ENCODE assay signal across 27 cellular contexts in genomic region chr22:36406721-36407120, GRCh38. TPM values are rescaled to one million over a fixed set of nuclear protein-coding genes. Genes with fewer than 3 reads are reported as not detected.
DNase-seq lines count a peak whose midpoint lies in the region; ATAC-seq and TF ChIP-seq lines count a peak whose summit lies in the region.
"Had no signal": no experiment of that assay in that cellular context is flagged by ENCODE, and none has a peak within 500 bp of the region (broad histone marks: within the 10 kb centered on the region; RNA-seq: fewer than 3 reads in every experiment).

No MANE protein-coding gene starts in this region.

- intact Hi-C loops in activated CD4-positive, alpha-beta memory T cell treated with anti-CD3 and anti-CD28 coated beads for 36 hours (cut with micrococcal nuclease) = loop anchor here (5.0 kb wide), 1 partner anchor 46 kb away; no protein-coding TSS in a partner anchor

- H3K4me1 Mint-ChIP-seq in activated CD4-positive, alpha-beta memory T cell treated with anti-CD3 and anti-CD28 coated beads, Interleukin-2, amount 10 ng/mL, durations not matched to agents 7 days and 5 days = peaks cover 69% of the 10 kb centered on the region
- H3K4me1 Mint-ChIP-seq in activated CD4-positive, alpha-beta memory T cell treated with anti-CD3 and anti-CD28 coated beads for 36 hours (ENCODE audit: low read depth) = peaks cover 45% of the 10 kb centered on the region
- H3K4me1 Mint-ChIP-seq in immature natural killer cell (peaks cover 58 to 61% of the 10 kb centered on the region in 2 donors), WTC11 (peaks cover 16% of the 10 kb centered on the region)
- H3K4me1 Mint-ChIP-seq in stimulated activated naive B cell treated with anti-CD40 and anti-IgM and Interleukin-4, amounts not matched to agents 10 μg/mL and 1 μg/mL and 100 μg/mL, for 72 hours = peaks cover 30 to 61% of the 10 kb centered on the region in 2 donors

- no peaks in the 10 kb centered on the region for H3K36me3 ChIP-seq in OCI-LY1 (ENCODE audit: insufficient read depth, low read length)
- H3K36me3 ChIP-seq: cardiac muscle cell, HAP-1 had no signal

- peaks cover 7% of the 10 kb centered on the region for H3K36me3 Mint-ChIP-seq in activated CD4-positive, alpha-beta memory T cell treated with anti-CD3 and anti-CD28 coated beads, Interleukin-2, amount 10 ng/mL, durations not matched to agents 7 days and 5 days (ENCODE audit: low read depth)
- H3K36me3 Mint-ChIP-seq in activated CD4-positive, alpha-beta memory T cell treated with anti-CD3 and anti-CD28 coated beads for 36 hours = no peaks in the 10 kb centered on the region
- H3K36me3 Mint-ChIP-seq in immature natural killer cell (no peaks in the 10 kb centered on the region), WTC11 (no peaks in the 10 kb centered on the region)
- H3K36me3 Mint-ChIP-seq in stimulated activated naive B cell treated with anti-CD40 and anti-IgM and Interleukin-4, amounts not matched to agents 10 μg/mL and 1 μg/mL and 100 μg/mL, for 72 hours = no peaks in the 10 kb centered on the region

- peak overlapping the region; percentile 96 for H3K27ac ChIP-seq in OCI-LY1 (ENCODE audit: low read depth, low read length, poor library complexity, severe bottlenecking)
- H3K27ac ChIP-seq: C4-2B, cardiac muscle cell, epithelial cell of prostate, RWPE1 had no signal

- TF ChIP-seq CTCF in OCI-LY1 (IDR thresholded peaks at IDR 0.05; ENCODE audit: low read length) = no peak
- no peak for TF ChIP-seq CTCF in WTC11 (IDR thresholded peaks at IDR 0.05)

- peak overlapping the region; percentile 56; the same call in 1 of the 2 replicates for H3K9ac ChIP-seq in OCI-LY1 (ENCODE audit: low read length)

- H3F3A ChIP-seq in OCI-LY1 (ENCODE audit: insufficient read depth, low read length) = peaks cover 3% of the 10 kb centered on the region; the same call in 1 of the 2 replicates

- DNase-seq in activated CD4-positive, alpha-beta memory T cell treated with anti-CD3 and anti-CD28 coated beads, Interleukin-2, amount 10 ng/mL, durations not matched to agents 7 days and 5 days = no peak
- no peak for DNase-seq in activated CD4-positive, alpha-beta memory T cell treated with anti-CD3 and anti-CD28 coated beads for 36 hours
- DNase-seq in immature natural killer cell = no peak
- no peak for DNase-seq in stimulated activated naive B cell treated with anti-CD40 and anti-IgM and Interleukin-4, amounts not matched to agents 10 μg/mL and 1 μg/mL and 100 μg/mL, for 72 hours
- no peak for DNase-seq in dedifferentiated amniotic fluid mesenchymal stem cell (ENCODE audit: extremely low spot score)
- DNase-seq in RKO (ENCODE audit: low spot score) = no peak
- no peak for DNase-seq in WTC11 (ENCODE audit: low spot score)
- DNase-seq: activated CD4-positive, alpha-beta T cell treated with anti-CD3 and anti-CD28 coated beads for 4 hours; activated CD8-positive, alpha-beta memory T cell treated with anti-CD3 and anti-CD28 coated beads, Interleukin-2, amount 50 U/mL, for 48 hours; activated effector memory CD4-positive, alpha-beta T cell treated with Interleukin-2 at 50 U/mL for 16 hours; amygdala; DMS153; left ventricle myocardium superior; NCI-H1092 treated with DMSO at 0.1 percent for 48 hours; NCI-H2081 treated with DMSO at 0.1 percent for 48 hours; NCI-H446 treated with DMSO at 0.1 percent for 48 hours; NK-92 treated with Interleukin-12 subunit alpha and Interleukin-12 subunit beta, amount 100 ng/mL, for 24 hours; retina; stimulated activated CD4-positive, alpha-beta T cell treated with anti-CD3 and anti-CD28 coated beads, Interleukin-12 subunit alpha, Interleukin-12 subunit beta, amount 100 ng/mL, for 4 hours; SW 1271 had no signal

- H4K20me1 ChIP-seq in OCI-LY1 (ENCODE audit: insufficient read depth, low read length) = no peaks in the 10 kb centered on the region

- no peak overlapping the region for H3K4me2 ChIP-seq in OCI-LY1 (ENCODE audit: low read length)

- H3K4me1 ChIP-seq in OCI-LY1 (ENCODE audit: insufficient read depth, low read length, severe bottlenecking) = peaks cover 40% of the 10 kb centered on the region
- H3K4me1 ChIP-seq: HAP-1 had no signal

- H3K27me3 Mint-ChIP-seq in activated CD4-positive, alpha-beta memory T cell treated with anti-CD3 and anti-CD28 coated beads, Interleukin-2, amount 10 ng/mL, durations not matched to agents 7 days and 5 days = no peaks in the 10 kb centered on the region
- no peaks in the 10 kb centered on the region for H3K27me3 Mint-ChIP-seq in activated CD4-positive, alpha-beta memory T cell treated with anti-CD3 and anti-CD28 coated beads for 36 hours
- H3K27me3 Mint-ChIP-seq in immature natural killer cell (ENCODE audit: low read depth in 3 of 3) (peaks cover 0 to 6% (median 3%) of the 10 kb centered on the region in 3 donors), WTC11 (ENCODE audit: low read depth) (no peaks in the 10 kb centered on the region)
- H3K27me3 Mint-ChIP-seq in stimulated activated naive B cell treated with anti-CD40 and anti-IgM and Interleukin-4, amounts not matched to agents 10 μg/mL and 1 μg/mL and 100 μg/mL, for 72 hours = no peaks in the 10 kb centered on the region

- no peak for ATAC-seq in stimulated activated naive B cell treated with anti-CD40 and anti-IgM and Interleukin-4, amounts not matched to agents 10 μg/mL and 1 μg/mL and 100 μg/mL, for 72 hours (replicated peaks)
- no peak for ATAC-seq in WTC11
- ATAC-seq: left ventricle myocardium superior had no signal

- no peak overlapping the region for H3K4me3 ChIP-seq in OCI-LY1 (ENCODE audit: low read depth, low read length, poor library complexity, severe bottlenecking)
- H3K4me3 ChIP-seq: cardiac muscle cell, GM12878, HAP-1 had no signal

- H2AFZ ChIP-seq in OCI-LY1 (ENCODE audit: low read length) = no peak overlapping the region

- H3K9me2 ChIP-seq in OCI-LY1 (ENCODE audit: low read depth, low read length) = no peaks in the 10 kb centered on the region

- POLR2A ChIA-PET in activated CD4-positive, alpha-beta memory T cell treated with anti-CD3 and anti-CD28 coated beads, Interleukin-2, amount 10 ng/mL, durations not matched to agents 7 days and 5 days (lab: Charles Lee) = interaction anchor here (0.9 to 4.4 kb wide), 6 partner anchors 8 to 49 kb away, joined by 3 to 65 read pairs (median 14); partner anchors contain the start of gene MYH9
- POLR2A ChIA-PET in activated CD4-positive, alpha-beta memory T cell treated with anti-CD3 and anti-CD28 coated beads for 36 hours (lab: Charles Lee) = interaction anchor here (0.8 to 1.2 kb wide), 2 partner anchors 10 to 18 kb away, joined by 3 read pairs; partner anchors contain the start of gene MYH9
- POLR2A ChIA-PET in WTC11 (lab: Charles Lee) = interaction anchor here (0.9 kb wide), 1 partner anchor 19 kb away, joined by 3 read pairs; the partner anchor contains the start of gene MYH9

- no peaks in the 10 kb centered on the region for H3K27me3 ChIP-seq in OCI-LY1 (ENCODE audit: insufficient read depth, low read length)
- H3K27me3 ChIP-seq: cardiac muscle cell had no signal

- H3K9me3 Mint-ChIP-seq in activated CD4-positive, alpha-beta memory T cell treated with anti-CD3 and anti-CD28 coated beads, Interleukin-2, amount 10 ng/mL, durations not matched to agents 7 days and 5 days = no peaks in the 10 kb centered on the region
- no peaks in the 10 kb centered on the region for H3K9me3 Mint-ChIP-seq in activated CD4-positive, alpha-beta memory T cell treated with anti-CD3 and anti-CD28 coated beads for 36 hours
- H3K9me3 Mint-ChIP-seq in immature natural killer cell = no peaks in the 10 kb centered on the region
- H3K9me3 Mint-ChIP-seq in stimulated activated naive B cell treated with anti-CD40 and anti-IgM and Interleukin-4, amounts not matched to agents 10 μg/mL and 1 μg/mL and 100 μg/mL, for 72 hours = no peaks in the 10 kb centered on the region
- H3K9me3 Mint-ChIP-seq in WTC11 = no peaks in the 10 kb centered on the region

- H3K9me3 ChIP-seq in OCI-LY1 (ENCODE audit: low read length) = no peaks in the 10 kb centered on the region
- H3K9me3 ChIP-seq: HAP-1 had no signal

- CTCF ChIA-PET in activated CD4-positive, alpha-beta memory T cell treated with anti-CD3 and anti-CD28 coated beads, Interleukin-2, amount 10 ng/mL, durations not matched to agents 7 days and 5 days (lab: Charles Lee) = interaction anchor here (0.9 to 2.0 kb wide), 5 partner anchors 45 to 168 kb away, joined by 3 to 11 read pairs (median 4); no protein-coding TSS in a partner anchor
- CTCF ChIA-PET in activated CD4-positive, alpha-beta memory T cell treated with anti-CD3 and anti-CD28 coated beads for 36 hours (lab: Charles Lee) = interaction anchor here (1.2 kb wide), 1 partner anchor 64 kb away, joined by 7 read pairs; no protein-coding TSS in a partner anchor
- CTCF ChIA-PET in WTC11 (lab: Charles Lee) = interaction anchor here (0.8 kb wide), 1 partner anchor 19 kb away, joined by 3 read pairs; the partner anchor contains the start of gene MYH9

- peak overlapping the region; percentile 99 for H3K27ac Mint-ChIP-seq in activated CD4-positive, alpha-beta memory T cell treated with anti-CD3 and anti-CD28 coated beads, Interleukin-2, amount 10 ng/mL, durations not matched to agents 7 days and 5 days
- no peak overlapping the region for H3K27ac Mint-ChIP-seq in activated CD4-positive, alpha-beta memory T cell treated with anti-CD3 and anti-CD28 coated beads for 36 hours
- peak overlapping the region; percentile 89 to 97 (median 93) for H3K27ac Mint-ChIP-seq in immature natural killer cell
- H3K27ac Mint-ChIP-seq in stimulated activated naive B cell treated with anti-CD40 and anti-IgM and Interleukin-4, amounts not matched to agents 10 μg/mL and 1 μg/mL and 100 μg/mL, for 72 hours = peak overlapping the region; percentile 25
- no peak overlapping the region for H3K27ac Mint-ChIP-seq in WTC11

- no peaks in the 10 kb centered on the region for H3K79me2 ChIP-seq in OCI-LY1 (ENCODE audit: insufficient read depth, low read length)

- no peak overlapping the region for H3K4me3 Mint-ChIP-seq in activated CD4-positive, alpha-beta memory T cell treated with anti-CD3 and anti-CD28 coated beads, Interleukin-2, amount 10 ng/mL, durations not matched to agents 7 days and 5 days
- H3K4me3 Mint-ChIP-seq in activated CD4-positive, alpha-beta memory T cell treated with anti-CD3 and anti-CD28 coated beads for 36 hours = no peak overlapping the region
- H3K4me3 Mint-ChIP-seq in immature natural killer cell = peak overlapping the region in 2 of 5 donors; percentile 49 to 77
- H3K4me3 Mint-ChIP-seq in stimulated activated naive B cell treated with anti-CD40 and anti-IgM and Interleukin-4, amounts not matched to agents 10 μg/mL and 1 μg/mL and 100 μg/mL, for 72 hours = no peak overlapping the region
- H3K4me3 Mint-ChIP-seq in WTC11 = no peak overlapping the region

TF ChIP-seq in WTC11, 78 proteins besides CTCF, POLR2A, EP300 and RAD21 (continues in another document):
- no peak for TF ChIP-seq MXD4 (CRISPR knock-in tag; IDR thresholded peaks at IDR 0.05; ENCODE audit: borderline replicate concordance)
- no peak for TF ChIP-seq TEAD1 (CRISPR knock-in tag; IDR thresholded peaks at IDR 0.05)
- no peak for TF ChIP-seq NFATC4 (CRISPR knock-in tag; IDR thresholded peaks at IDR 0.05)

RNA-seq across cellular contexts. Expression of gene MYH9, which starts 19.0 kb away (rescaled TPM):
- total RNA-seq in activated CD4-positive, alpha-beta memory T cell treated with anti-CD3 and anti-CD28 coated beads, Interleukin-2, amount 10 ng/mL, durations not matched to agents 7 days and 5 days = 100 to 1,000 TPM; 840 to 865 TPM
- 100 to 1,000 TPM; 712 to 720 TPM for total RNA-seq in activated CD4-positive, alpha-beta memory T cell treated with anti-CD3 and anti-CD28 coated beads for 36 hours
- 100 to 1,000 TPM in 1 of 3 donors, 10 to 100 TPM in 1, 1 to 10 TPM in 1; 8.7 to 355 (median 40.2) TPM for polyA plus RNA-seq in immature natural killer cell
- 272 to 288 TPM (median 277 TPM) in 3 replicates for total RNA-seq in WTC11 (2021)

Comparison
In these comparisons a context has a peak if more than half of its experiments do, and no peak if none do; other contexts are left out.
1. H3K27ac Mint-ChIP-seq: peak in activated CD4-positive, alpha-beta memory T cell treated with anti-CD3 and anti-CD28 coated beads, Interleukin-2, amount 10 ng/mL, durations not matched to agents 7 days and 5 days (single experiment), immature natural killer cell (6 of 6) and stimulated activated naive B cell treated with anti-CD40 and anti-IgM and Interleukin-4, amounts not matched to agents 10 μg/mL and 1 μg/mL and 100 μg/mL, for 72 hours (single experiment); none in activated CD4-positive, alpha-beta memory T cell treated with anti-CD3 and anti-CD28 coated beads for 36 hours (single experiment) and WTC11 (single experiment).